ENCODE assay signal across 17 cellular contexts in genomic region chr1:91871994-91872393, GRCh38. TPM values are rescaled to one million over a fixed set of nuclear protein-coding genes. Genes with fewer than 3 reads are reported as not detected.
DNase-seq lines count a peak whose midpoint lies in the region; ATAC-seq and TF ChIP-seq lines count a peak whose summit lies in the region.
"Had no signal": no experiment of that assay in that cellular context is flagged by ENCODE, and none has a peak within 500 bp of the region (broad histone marks: within the 10 kb centered on the region; RNA-seq: fewer than 3 reads in every experiment).

No MANE protein-coding gene starts in this region.

- H3K27me3 ChIP-seq in adipocyte (replicated peaks; ENCODE audit: control insufficient read depth, insufficient read depth, low read length) (no peaks in the 10 kb centered on the region), hepatocyte (no peaks in the 10 kb centered on the region), thymus (ENCODE audit: control insufficient read depth, insufficient read depth) (peaks cover 17% of the 10 kb centered on the region)
- H3K27me3 ChIP-seq: heart left ventricle had no signal

- no peak for DNase-seq in activated T-cell treated with anti-CD3 and anti-CD28 coated beads, Interleukin-2, amount 50 U/mL, for 72 hours
- no peak for DNase-seq in activated T-cell treated with anti-CD3 and anti-CD28 coated beads, Interleukin-2, amount 50 U/mL, for 4 hours
- DNase-seq in adipocyte (ENCODE audit: low read depth) (peak; percentile 21), hepatocyte (ENCODE audit: low spot score) (no peak), NCI-H2196 (lab: John Stamatoyannopoulos, UW; ENCODE audit: unreplicated experiment) (no peak), DMS53 treated with DMSO at 0.1 percent for 48 hours (lab: John Stamatoyannopoulos, UW; ENCODE audit: unreplicated experiment) (no peak)
- DNase-seq in activated CD4-positive, CD25-positive, alpha-beta regulatory T cell treated with anti-CD3 and anti-CD28 coated beads, Interleukin-2, amount 50 U/mL, for 72 hours, result no peak
- DNase-seq: anterior cingulate cortex; DMS 273 treated with DMSO at 0.1 percent for 48 hours; effector CD8-positive, alpha-beta T cell; heart left ventricle; lower lobe of right lung; SW 1271 had no signal

- H3K27ac Mint-ChIP-seq in activated T-cell treated with anti-CD3 and anti-CD28 coated beads, Interleukin-2, amount 50 U/mL, for 72 hours, result peak overlapping the region; percentile 86

- peaks cover 10% of the 10 kb centered on the region for H4K20me1 ChIP-seq in hepatocyte (ENCODE audit: insufficient read depth, poor library complexity, severe bottlenecking)

- H3K9me2 ChIP-seq in hepatocyte (replicated peaks; ENCODE audit: insufficient read depth), result no peaks in the 10 kb centered on the region

- H3K27ac ChIP-seq in hepatocyte (peak overlapping the region; percentile 0), thymus (ENCODE audit: low read depth) (peak overlapping the region; percentile 60)
- H3K27ac ChIP-seq: lower lobe of right lung, neutrophil, thoracic aorta had no signal

- H3K4me3 Mint-ChIP-seq in activated T-cell treated with anti-CD3 and anti-CD28 coated beads, Interleukin-2, amount 50 U/mL, for 72 hours, result peak overlapping the region in 1 of 2 donors; percentile 79
- no peak overlapping the region for H3K4me3 Mint-ChIP-seq in activated T-cell treated with anti-CD3 and anti-CD28 coated beads, Interleukin-2, amount 50 U/mL, for 4 hours

- no peaks in the 10 kb centered on the region for H3K9me3 ChIP-seq in adipocyte (ENCODE audit: control insufficient read depth, low read length)
- no peaks in the 10 kb centered on the region for H3K9me3 ChIP-seq in hepatocyte (ENCODE audit: low read depth)
- H3K9me3 ChIP-seq in thymus (ENCODE audit: control insufficient read depth), result no peaks in the 10 kb centered on the region
- H3K9me3 ChIP-seq: heart left ventricle, lower lobe of right lung, neutrophil, thoracic aorta had no signal

- H3K36me3 ChIP-seq in adipocyte (ENCODE audit: control insufficient read depth, insufficient read depth, low read length, severe bottlenecking) (no peaks in the 10 kb centered on the region), hepatocyte (replicated peaks; ENCODE audit: insufficient read depth, low read depth) (no peaks in the 10 kb centered on the region), thymus (ENCODE audit: control insufficient read depth, insufficient read depth) (no peaks in the 10 kb centered on the region)
- H3K36me3 ChIP-seq: heart left ventricle, lower lobe of right lung, neutrophil, thoracic aorta had no signal

- H3K27me3 Mint-ChIP-seq in activated T-cell treated with anti-CD3 and anti-CD28 coated beads, Interleukin-2, amount 50 U/mL, for 72 hours (ENCODE audit: low read depth), result no peaks in the 10 kb centered on the region
- H3K27me3 Mint-ChIP-seq in activated T-cell treated with anti-CD3 and anti-CD28 coated beads, Interleukin-2, amount 50 U/mL, for 4 hours (ENCODE audit: low read depth), result no peaks in the 10 kb centered on the region
- H3K27me3 Mint-ChIP-seq: activated T-cell treated with anti-CD3 and anti-CD28 coated beads, Interleukin-2, amount 50 U/mL, for 24 hours had no signal

- H3K4me1 ChIP-seq in adipocyte (ENCODE audit: control insufficient read depth, insufficient read depth, low read length) (peaks cover 59% of the 10 kb centered on the region), hepatocyte (ENCODE audit: insufficient read depth) (peaks cover 9% of the 10 kb centered on the region), thymus (ENCODE audit: control insufficient read depth, insufficient read depth, low read length) (peaks cover 19% of the 10 kb centered on the region)

- no peak for TF ChIP-seq CTCF in hepatocyte (IDR thresholded peaks at IDR 0.05; ENCODE audit: poor library complexity)

- peak overlapping the region; percentile 51 for H3K4me2 ChIP-seq in hepatocyte

- H3K9me3 Mint-ChIP-seq in activated T-cell treated with anti-CD3 and anti-CD28 coated beads, Interleukin-2, amount 50 U/mL, for 72 hours, result no peaks in the 10 kb centered on the region
- no peaks in the 10 kb centered on the region for H3K9me3 Mint-ChIP-seq in activated T-cell treated with anti-CD3 and anti-CD28 coated beads, Interleukin-2, amount 50 U/mL, for 4 hours

- H3K4me1 Mint-ChIP-seq in activated T-cell treated with anti-CD3 and anti-CD28 coated beads, Interleukin-2, amount 50 U/mL, for 72 hours (ENCODE audit: low read depth), result peaks cover 63% of the 10 kb centered on the region
- peaks cover 56% of the 10 kb centered on the region for H3K4me1 Mint-ChIP-seq in activated T-cell treated with anti-CD3 and anti-CD28 coated beads, Interleukin-2, amount 50 U/mL, for 4 hours (ENCODE audit: low read depth)

- no peak for ATAC-seq in activated T-cell treated with anti-CD3 and anti-CD28 coated beads, Interleukin-2, amount 50 U/mL, for 72 hours (replicated peaks in 1 of 2)
- ATAC-seq in activated T-cell treated with anti-CD3 and anti-CD28 coated beads, Interleukin-2, amount 50 U/mL, for 4 hours, result no peak
- ATAC-seq: lower lobe of right lung had no signal

- H3K36me3 Mint-ChIP-seq in activated T-cell treated with anti-CD3 and anti-CD28 coated beads, Interleukin-2, amount 50 U/mL, for 72 hours (ENCODE audit: insufficient read depth in 2 of 2), result no peaks in the 10 kb centered on the region
- H3K36me3 Mint-ChIP-seq in activated T-cell treated with anti-CD3 and anti-CD28 coated beads, Interleukin-2, amount 50 U/mL, for 4 hours (ENCODE audit: insufficient read depth), result no peaks in the 10 kb centered on the region

- peaks cover 93% of the 10 kb centered on the region for H3K79me2 ChIP-seq in hepatocyte

- H2AFZ ChIP-seq in hepatocyte, result no peak overlapping the region

- 47% methylated on average over 2 of the region's 2 CpGs for WGBS in hepatocyte (ENCODE audit: low lambda C conversion rate, missing lambda C conversion rate)
- WGBS in thymus, result 95% methylated on average over 2 of the region's 2 CpGs

- H3K4me3 ChIP-seq in adipocyte (ENCODE audit: low read length), result peak overlapping the region; percentile 37
- H3K4me3 ChIP-seq in hepatocyte, result no peak overlapping the region
- H3K4me3 ChIP-seq in thymus (ENCODE audit: low read length), result no peak overlapping the region
- H3K4me3 ChIP-seq: heart left ventricle, lower lobe of right lung, thoracic aorta had no signal

- peak overlapping the region; percentile 31 for H3K9ac ChIP-seq in adipocyte (ENCODE audit: low read length)

RNA-seq across cellular contexts. Expression of gene TGFBR3, which starts 14.0 kb away (rescaled TPM):
- 1 to 10 TPM; 8.1 to 9.7 TPM for total RNA-seq in activated T-cell treated with anti-CD3 and anti-CD28 coated beads, Interleukin-2, amount 50 U/mL, for 72 hours
- total RNA-seq in activated T-cell treated with anti-CD3 and anti-CD28 coated beads, Interleukin-2, amount 50 U/mL, for 4 hours, result 10 to 100 TPM; 18.9 to 34.1 (median 20.0) TPM
- total RNA-seq in hepatocyte, result 66.8 and 68.3 TPM in 2 replicates
- 46.8 and 48.9 TPM in 2 replicates for polyA plus RNA-seq in hepatocyte
- 10.1 TPM for polyA plus RNA-seq in thymus
